In genomic region chr17:35016369-35016768, GRCh38 we compare ENCODE assay signal across 19 cellular contexts.
"Had no signal": no experiment of that assay in that cellular context is flagged by ENCODE, and none has a peak within 500 bp of the region (broad histone marks: within the 10 kb centered on the region; RNA-seq: fewer than 3 reads in every experiment).

No MANE protein-coding gene starts in this region.

- H3K9me3 Mint-ChIP-seq: activated B cell treated with CpG ODN at 0.5 μM for 24 hours; activated CD4-positive, alpha-beta memory T cell treated with anti-CD3 and anti-CD28 coated beads for 36 hours; activated naive CD4-positive, alpha-beta T cell treated with anti-CD3 and anti-CD28 coated beads for 36 hours; mesothelial cell of epicardium; naive thymus-derived CD8-positive, alpha-beta T cell; neural progenitor cell; T-helper 1 cell treated with Interleukin-12 subunit alpha and Interleukin-12 subunit beta and Interleukin-4 antibody, amounts not matched to agents 30 μg/mL and 1 μg/mL, for 36 hours had no signal

- H3K27ac Mint-ChIP-seq: activated B cell treated with CpG ODN at 0.5 μM for 24 hours; activated CD4-positive, alpha-beta memory T cell treated with anti-CD3 and anti-CD28 coated beads for 36 hours; activated CD4-positive, alpha-beta T cell treated with anti-CD3 and anti-CD28 coated beads for 36 hours; activated CD8-positive, alpha-beta memory T cell treated with anti-CD3 and anti-CD28 coated beads, Interleukin-2, amount 10 ng/mL, durations not matched to agents 7 days and 5 days; activated naive CD4-positive, alpha-beta T cell treated with anti-CD3 and anti-CD28 coated beads for 36 hours; mesothelial cell of epicardium; neural progenitor cell; T-helper 1 cell treated with Interleukin-12 subunit alpha and Interleukin-12 subunit beta and Interleukin-4 antibody, amounts not matched to agents 30 μg/mL and 1 μg/mL, for 36 hours had no signal

- DNase-seq: activated B cell treated with CpG ODN at 0.5 μM for 24 hours; activated CD4-positive, alpha-beta memory T cell treated with anti-CD3 and anti-CD28 coated beads for 36 hours; activated CD4-positive, alpha-beta T cell treated with anti-CD3 and anti-CD28 coated beads for 36 hours; activated CD8-positive, alpha-beta memory T cell treated with anti-CD3 and anti-CD28 coated beads, Interleukin-2, amount 10 ng/mL, durations not matched to agents 7 days and 5 days; activated naive CD4-positive, alpha-beta T cell treated with anti-CD3 and anti-CD28 coated beads for 36 hours; activated T-cell treated with anti-CD3 and anti-CD28 coated beads for 4 hours; effector CD8-positive, alpha-beta T cell; foreskin keratinocyte; kidney; left lung; mammary epithelial cell; naive thymus-derived CD8-positive, alpha-beta T cell; posterior cingulate gyrus; stimulated activated CD4-positive, alpha-beta T cell treated with anti-CD3 and anti-CD28 coated beads, Interleukin-4, amount 100 ng/mL, for 24 hours; stimulated activated naive CD8-positive, alpha-beta T cell treated with anti-CD3 and anti-CD28 coated beads, Interleukin-15, Interleukin-2, amounts not matched to agents 100 U/mL and 50 U/mL, for 24 hours had no signal

- H3K4me3 ChIP-seq: left lung, neural progenitor cell, tibial nerve had no signal

- H3K4me3 Mint-ChIP-seq: activated B cell treated with CpG ODN at 0.5 μM for 24 hours; activated CD4-positive, alpha-beta memory T cell treated with anti-CD3 and anti-CD28 coated beads for 36 hours; activated CD4-positive, alpha-beta T cell treated with anti-CD3 and anti-CD28 coated beads for 36 hours; activated CD8-positive, alpha-beta memory T cell treated with anti-CD3 and anti-CD28 coated beads, Interleukin-2, amount 10 ng/mL, durations not matched to agents 7 days and 5 days; activated naive CD4-positive, alpha-beta T cell treated with anti-CD3 and anti-CD28 coated beads for 36 hours; mesothelial cell of epicardium; naive thymus-derived CD8-positive, alpha-beta T cell; neural progenitor cell; T-helper 1 cell treated with Interleukin-12 subunit alpha and Interleukin-12 subunit beta and Interleukin-4 antibody, amounts not matched to agents 30 μg/mL and 1 μg/mL, for 36 hours had no signal

- H3K4me1 Mint-ChIP-seq: activated B cell treated with CpG ODN at 0.5 μM for 24 hours had no signal

- H3K9me3 ChIP-seq: left lung, tibial nerve had no signal

- H3K27me3 ChIP-seq: foreskin keratinocyte, left lung, neural progenitor cell, tibial nerve had no signal

- H3K36me3 ChIP-seq: neural progenitor cell had no signal

- H3K27me3 Mint-ChIP-seq: activated B cell treated with CpG ODN at 0.5 μM for 24 hours; activated CD4-positive, alpha-beta memory T cell treated with anti-CD3 and anti-CD28 coated beads for 36 hours; activated CD4-positive, alpha-beta T cell treated with anti-CD3 and anti-CD28 coated beads for 36 hours; activated CD8-positive, alpha-beta memory T cell treated with anti-CD3 and anti-CD28 coated beads, Interleukin-2, amount 10 ng/mL, durations not matched to agents 7 days and 5 days; naive thymus-derived CD8-positive, alpha-beta T cell had no signal

- H3K4me1 ChIP-seq: foreskin keratinocyte, tibial nerve had no signal

- ATAC-seq: activated CD4-positive, alpha-beta T cell treated with anti-CD3 and anti-CD28 coated beads for 36 hours; activated CD8-positive, alpha-beta memory T cell treated with anti-CD3 and anti-CD28 coated beads, Interleukin-2, amount 10 ng/mL, durations not matched to agents 7 days and 5 days; foreskin keratinocyte; left lung; naive thymus-derived CD8-positive, alpha-beta T cell; stimulated activated naive CD8-positive, alpha-beta T cell treated with anti-CD3 and anti-CD28 coated beads, Interleukin-15, Interleukin-2, amounts not matched to agents 100 U/mL and 50 U/mL, for 24 hours had no signal

- H3K27ac ChIP-seq: foreskin keratinocyte, left lung, neural progenitor cell, tibial nerve had no signal
